Comparison of ENCODE assay signal across 8 cellular contexts in genomic region chr3:29283297-29283681, GRCh38. TPM values are rescaled to one million over a fixed set of nuclear protein-coding genes. Genes with fewer than 3 reads are reported as not detected.
DNase-seq lines count a peak whose midpoint lies in the region; ATAC-seq and TF ChIP-seq lines count a peak whose summit lies in the region.

No MANE protein-coding gene starts in this region.

- no TSS peak for BruUV-seq in PC-3 (replicated peaks; lab: Mats Ljungman, UMichigan)

- intact Hi-C loops in PC-3 (cut with micrococcal nuclease) = loop anchor here (1.0 to 10.0 kb wide), 6 partner anchors 42 to 328 kb away; no protein-coding TSS in a partner anchor

- DNase-seq in PC-3 = no peak
- no peak for DNase-seq in endodermal cell
- DNase-seq in progenitor cell of endocrine pancreas (ENCODE audit: low spot score, unreplicated experiment) = no peak
- no peak for DNase-seq in HT-29 (ENCODE audit: low spot score)
- no peak for DNase-seq in immature natural killer cell
- no peak for DNase-seq in RWPE1 (ENCODE audit: low spot score)
- DNase-seq in NCI-H2227 (lab: John Stamatoyannopoulos, UW; ENCODE audit: unreplicated experiment) = no peak

- H3K27me3 Mint-ChIP-seq in endodermal cell (ENCODE audit: insufficient read depth) (peaks cover 3% of the 10 kb centered on the region), progenitor cell of endocrine pancreas (peaks cover 13% of the 10 kb centered on the region), immature natural killer cell (ENCODE audit: low read depth in 3 of 3) (peaks cover 2 to 10% (median 4%) of the 10 kb centered on the region in 3 donors)

- H3K4me2 ChIP-seq in DOHH2 (ENCODE audit: low read length) = peak overlapping the region; percentile 78
- H3K4me2 ChIP-seq in PC-3 (ENCODE audit: low read length) = peak overlapping the region; percentile 84

- H3K9me2 ChIP-seq in DOHH2 (replicated peaks; ENCODE audit: control insufficient read depth, low read length) (no peaks in the 10 kb centered on the region), PC-3 (replicated peaks; ENCODE audit: low read length) (no peaks in the 10 kb centered on the region)

- peak overlapping the region; percentile 65 for H3K4me3 Mint-ChIP-seq in endodermal cell
- peak overlapping the region; percentile 77 for H3K4me3 Mint-ChIP-seq in progenitor cell of endocrine pancreas (ENCODE audit: low read depth)
- no peak overlapping the region for H3K4me3 Mint-ChIP-seq in immature natural killer cell

- H3K27ac ChIP-seq in DOHH2 (ENCODE audit: low read depth, low read length) (peak overlapping the region; percentile 58; the same call in 1 of the 2 replicates), PC-3 (ENCODE audit: low read length) (peak overlapping the region; percentile 8; the same call in 1 of the 2 replicates), endodermal cell (ENCODE audit: low read depth, low read length) (peak overlapping the region; percentile 80), RWPE1 (no peak overlapping the region)

- ATAC-seq in PC-3 = no peak

- H3K36me3 ChIP-seq in DOHH2 (ENCODE audit: control insufficient read depth, low read length) = no peaks in the 10 kb centered on the region
- no peaks in the 10 kb centered on the region for H3K36me3 ChIP-seq in PC-3 (ENCODE audit: low read depth, low read length)
- H3K36me3 ChIP-seq in endodermal cell (ENCODE audit: control insufficient read depth, insufficient read depth, low read length) = no peaks in the 10 kb centered on the region

- H3K27me3 ChIP-seq in DOHH2 (ENCODE audit: control insufficient read depth, low read length) (no peaks in the 10 kb centered on the region), PC-3 (ENCODE audit: low read length) (no peaks in the 10 kb centered on the region), endodermal cell (ENCODE audit: control insufficient read depth, insufficient read depth, low read length, poor library complexity, severe bottlenecking) (no peaks in the 10 kb centered on the region)

- H3K4me1 Mint-ChIP-seq in endodermal cell = peaks cover 36% of the 10 kb centered on the region
- H3K4me1 Mint-ChIP-seq in progenitor cell of endocrine pancreas (ENCODE audit: low read depth) = peaks cover 37% of the 10 kb centered on the region
- peaks cover 14 to 19% of the 10 kb centered on the region in 2 donors for H3K4me1 Mint-ChIP-seq in immature natural killer cell

- 0 out of 2 replicates have a peak, but pooled peaks cover 10% of the 10 kb centered on the region for H3F3A ChIP-seq in DOHH2 (ENCODE audit: control insufficient read depth, insufficient read depth)
- H3F3A ChIP-seq in PC-3 (ENCODE audit: low read length, unreplicated experiment) = no peaks in the 10 kb centered on the region

- TF ChIP-seq CTCF in DOHH2 (IDR thresholded peaks at IDR 0.05; ENCODE audit: low read depth, low read length, poor library complexity, severe bottlenecking) (no peak), PC-3 (conservative IDR thresholded peaks at IDR 0.05; ENCODE audit: low read depth, low read length) (no peak), endodermal cell (conservative IDR thresholded peaks at IDR 0.05) (no peak), progenitor cell of endocrine pancreas (IDR thresholded peaks at IDR 0.05; ENCODE audit: unreplicated experiment) (no peak), RWPE1 (conservative IDR thresholded peaks at IDR 0.05; ENCODE audit: low read depth) (no peak)

- CTCF ChIA-PET in PC-3 (lab: Charles Lee) = no interaction called here
- CTCF ChIA-PET in RWPE1 (lab: Yijun Ruan, JAX) = no interaction called here

- peak overlapping the region; percentile 36 for H3K27ac Mint-ChIP-seq in endodermal cell
- H3K27ac Mint-ChIP-seq in progenitor cell of endocrine pancreas = peak overlapping the region; percentile 2
- H3K27ac Mint-ChIP-seq in immature natural killer cell = no peak overlapping the region

- WGBS in endodermal cell (ENCODE audit: insufficient coverage in 1 of 2, insufficient read length in 1 of 2), 2 experiments = 52 to 76% methylated on average over 3 of the region's 3 CpGs

- peak overlapping the region; percentile 69 for H3K9ac ChIP-seq in PC-3 (ENCODE audit: low read length)
- H3K9ac ChIP-seq in endodermal cell (ENCODE audit: extremely low read depth, low read length, poor library complexity, severe bottlenecking) = no peak overlapping the region

- POLR2A ChIA-PET in PC-3 (lab: Charles Lee; ENCODE audit: unreplicated experiment) (no interaction called here), RWPE1 (lab: Yijun Ruan, JAX; ENCODE audit: low non-redundant PET) (no interaction called here)

- no peaks in the 10 kb centered on the region for H3K36me3 Mint-ChIP-seq in endodermal cell (ENCODE audit: low read depth)
- no peaks in the 10 kb centered on the region for H3K36me3 Mint-ChIP-seq in progenitor cell of endocrine pancreas (ENCODE audit: insufficient read depth)
- no peaks in the 10 kb centered on the region for H3K36me3 Mint-ChIP-seq in immature natural killer cell

- no peaks in the 10 kb centered on the region for H3K9me3 ChIP-seq in DOHH2 (ENCODE audit: control insufficient read depth, insufficient read depth, low read length)
- no peaks in the 10 kb centered on the region for H3K9me3 ChIP-seq in PC-3 (ENCODE audit: low read length)
- no peaks in the 10 kb centered on the region for H3K9me3 ChIP-seq in endodermal cell (ENCODE audit: control insufficient read depth, low read length)

- H3K79me2 ChIP-seq in DOHH2 (ENCODE audit: control insufficient read depth, low read length) = peaks cover 36% of the 10 kb centered on the region
- peaks cover 45% of the 10 kb centered on the region for H3K79me2 ChIP-seq in PC-3 (ENCODE audit: low read length)

- peak overlapping the region; percentile 90 for H2AFZ ChIP-seq in PC-3 (ENCODE audit: low read length)

- H3K4me3 ChIP-seq in DOHH2 (ENCODE audit: low read length) (peak overlapping the region; percentile 77), PC-3 (ENCODE audit: low read length) (peak overlapping the region; percentile 71), endodermal cell (ENCODE audit: low read length) (peak overlapping the region; percentile 72)

- H3K9me3 Mint-ChIP-seq in endodermal cell = no peaks in the 10 kb centered on the region
- H3K9me3 Mint-ChIP-seq in progenitor cell of endocrine pancreas (ENCODE audit: low read depth) = no peaks in the 10 kb centered on the region
- H3K9me3 Mint-ChIP-seq in immature natural killer cell = peaks cover 0 to 5% (median 0%) of the 10 kb centered on the region in 6 donors

- peaks cover 56% of the 10 kb centered on the region for H3K4me1 ChIP-seq in DOHH2 (ENCODE audit: control insufficient read depth, low read length)
- peaks cover 32% of the 10 kb centered on the region for H3K4me1 ChIP-seq in PC-3 (ENCODE audit: insufficient read depth, low read length)
- H3K4me1 ChIP-seq in endodermal cell (ENCODE audit: control insufficient read depth, insufficient read depth, low read length) = peaks cover 3% of the 10 kb centered on the region

- H4K20me1 ChIP-seq in DOHH2 (ENCODE audit: control insufficient read depth, insufficient read depth, low read depth, low read length) (no peaks in the 10 kb centered on the region), PC-3 (ENCODE audit: low read length) (no peaks in the 10 kb centered on the region)

RNA-seq across cellular contexts. Expression of gene RBMS3, which starts 2.4 kb away (rescaled TPM):
- total RNA-seq in PC-3 (2014; rRNA removed) = 5.4 and 13.5 TPM in 2 replicates
- 1 to 10 TPM; 2.0 to 7.3 TPM for total RNA-seq in endodermal cell
- 8.8 TPM for polyA plus RNA-seq in endodermal cell (2013, experiment 1 of 2)
- 7.5 TPM for polyA plus RNA-seq in endodermal cell (2013, experiment 2 of 2)
- 3.8 and 5.1 TPM in 2 replicates for total RNA-seq in progenitor cell of endocrine pancreas
- not detected in 2 replicates for total RNA-seq in HT-29 (2014; rRNA removed; shearing (Covaris generic))
- polyA plus RNA-seq in immature natural killer cell = not detected

Comparison
In these comparisons a context has a peak if more than half of its experiments do, and no peak if none do; other contexts are left out.
1. H3K27ac Mint-ChIP-seq: peak in endodermal cell (single experiment) and progenitor cell of endocrine pancreas (single experiment); none in immature natural killer cell (0 of 6).
2. H3K4me3 Mint-ChIP-seq: peak in endodermal cell (single experiment) and progenitor cell of endocrine pancreas (single experiment); none in immature natural killer cell (0 of 5).
3. Peak in every context shown above with its lines, with median percentiles within 50 percentile points of each other: H3K4me3 ChIP-seq.